25 cellular contexts compared by ENCODE assay signal in genomic region chr7:124667312-124667711, GRCh38.
DNase-seq lines count a peak whose midpoint lies in the region; ATAC-seq, FAIRE-seq and TF ChIP-seq lines count a peak whose summit lies in the region.
"Had no signal": no experiment of that assay in that cellular context is flagged by ENCODE, and none has a peak within 500 bp of the region (broad histone marks: within the 10 kb centered on the region; RNA-seq: fewer than 3 reads in every experiment).

No MANE protein-coding gene starts in this region.

- no peak overlapping the region for H3K4me2 ChIP-seq in HepG2 (ENCODE audit: low read depth, low read length)
- peak overlapping the region; percentile 3; the same call in 1 of the 2 replicates for H3K4me2 ChIP-seq in PC-3 (ENCODE audit: low read length)

- H3K9ac ChIP-seq in HepG2 (ENCODE audit: insufficient read depth, low read depth, low read length) (no peak overlapping the region), PC-3 (ENCODE audit: low read length) (no peak overlapping the region)

- BruUV-seq in HepG2 (replicated peaks; lab: Mats Ljungman, UMichigan) (no TSS peak), PC-3 (replicated peaks; lab: Mats Ljungman, UMichigan) (no TSS peak)

- H3K4me3 ChIP-seq in right lobe of liver: peak overlapping the region in 1 of 3 donors; percentile 13
- H3K4me3 ChIP-seq in HepG2 (replicated peaks in 1 of 3; ENCODE audit: insufficient read depth in 1 of 3, low read depth in 2 of 3, low read length in 3 of 3): no peak overlapping the region
- H3K4me3 ChIP-seq in PC-3 (ENCODE audit: low read length): no peak overlapping the region
- H3K4me3 ChIP-seq in heart right ventricle: no peak overlapping the region
- H3K4me3 ChIP-seq: ovary, testis had no signal

- intact Hi-C loops in right lobe of liver (cut with DNase I): no loop called here
- intact Hi-C loops in HepG2 (cut with micrococcal nuclease; ENCODE audit: unreplicated experiment): no loop called here
- intact Hi-C loops in PC-3 (cut with micrococcal nuclease): loop anchor here (5.0 kb wide), 2 partner anchors 345 to 495 kb away; no protein-coding TSS in a partner anchor
- intact Hi-C loops in heart right ventricle (cut with DNase I): no loop called here

- no peak overlapping the region for H2AFZ ChIP-seq in HepG2 (ENCODE audit: low read length)
- no peak overlapping the region for H2AFZ ChIP-seq in PC-3 (ENCODE audit: low read length)

- CTCF ChIA-PET in HepG2 (lab: Yijun Ruan, JAX; ENCODE audit: low intra/inter-chr PET ratio, low total read pairs): no interaction called here
- CTCF ChIA-PET in PC-3 (lab: Charles Lee): no interaction called here

- TF ChIP-seq POLR2A in right lobe of liver (IDR thresholded peaks at IDR 0.05): no peak
- TF ChIP-seq POLR2A in HepG2 (IDR thresholded peaks at IDR 0.05; ENCODE audit: insufficient read depth in 1 of 2, low read depth in 2 of 2, low read length in 2 of 2): no peak
- TF ChIP-seq POLR2A in erythroblast (IDR thresholded peaks at IDR 0.05; ENCODE audit: low read length): no peak

- TF ChIP-seq EP300 in HepG2 (IDR thresholded peaks at IDR 0.05; ENCODE audit: low read depth in 2 of 2, low read length in 2 of 2) (no peak), HepG2 (CRISPR knock-in tag; IDR thresholded peaks at IDR 0.05; ENCODE audit: borderline replicate concordance) (no peak)

- H3K9me2 ChIP-seq in PC-3 (replicated peaks; ENCODE audit: low read length): no peaks in the 10 kb centered on the region

- peaks cover 0 to 8% (median 0%) of the 10 kb centered on the region in 4 donors for H3K4me1 ChIP-seq in right lobe of liver
- no peaks in the 10 kb centered on the region for H3K4me1 ChIP-seq in HepG2 (ENCODE audit: insufficient read depth, low read length)
- peaks cover 13% of the 10 kb centered on the region for H3K4me1 ChIP-seq in PC-3 (ENCODE audit: insufficient read depth, low read length)
- H3K4me1 ChIP-seq in heart right ventricle: no peaks in the 10 kb centered on the region
- H3K4me1 ChIP-seq: testis had no signal

- POLR2A ChIA-PET in HepG2 (lab: Yijun Ruan, JAX) (no interaction called here), PC-3 (lab: Charles Lee; ENCODE audit: unreplicated experiment) (no interaction called here)

- no peaks in the 10 kb centered on the region for H3K9me3 ChIP-seq in right lobe of liver
- H3K9me3 ChIP-seq in HepG2 (ENCODE audit: low read length): no peaks in the 10 kb centered on the region
- H3K9me3 ChIP-seq in PC-3 (ENCODE audit: low read length): no peaks in the 10 kb centered on the region
- no peaks in the 10 kb centered on the region for H3K9me3 ChIP-seq in heart right ventricle
- H3K9me3 ChIP-seq: ovary, testis had no signal

- no peak for FAIRE-seq in HepG2 (lab: Jason Lieb, UNC)
- FAIRE-seq: endometrium had no signal

- H4K20me1 ChIP-seq in HepG2 (ENCODE audit: insufficient read depth, low read length): no peaks in the 10 kb centered on the region
- H4K20me1 ChIP-seq in PC-3 (ENCODE audit: low read length): no peaks in the 10 kb centered on the region

- TF ChIP-seq CTCF in right lobe of liver (IDR thresholded peaks at IDR 0.05) (no peak), HepG2 (CRISPR knock-in tag; IDR thresholded peaks at IDR 0.05) (no peak), PC-3 (conservative IDR thresholded peaks at IDR 0.05; ENCODE audit: low read depth, low read length) (no peak), heart right ventricle (IDR thresholded peaks at IDR 0.05) (no peak)

- H3K27me3 ChIP-seq in right lobe of liver (no peaks in the 10 kb centered on the region), HepG2 (ENCODE audit: control insufficient read depth in 1 of 2, insufficient read depth in 2 of 2, low read length in 2 of 2) (no peaks in the 10 kb centered on the region), PC-3 (ENCODE audit: low read length) (no peaks in the 10 kb centered on the region), heart right ventricle (no peaks in the 10 kb centered on the region)
- H3K27me3 ChIP-seq: ovary, testis had no signal

- H3K27ac ChIP-seq in right lobe of liver (no peak overlapping the region), HepG2 (ENCODE audit: extremely low read length, insufficient read depth, low read length) (no peak overlapping the region), PC-3 (ENCODE audit: low read length) (no peak overlapping the region), heart right ventricle (no peak overlapping the region)
- H3K27ac ChIP-seq: ovary, testis had no signal

- DNase-seq in right lobe of liver (no peak), HepG2 (ENCODE audit: low spot score) (no peak), PC-3 (no peak), iris pigment epithelial cell (ENCODE audit: low read depth) (peak; percentile 22), erythroblast (lab: John Stamatoyannopoulos, UW) (no peak), heart right ventricle (no peak)
- DNase-seq: ACHN; activated CD4-positive, alpha-beta T cell treated with anti-CD3 and anti-CD28 coated beads for 48 hours; activated naive CD8-positive, alpha-beta T cell treated with anti-CD3 and anti-CD28 coated beads, Interleukin-2, amount 10 ng/mL, durations not matched to agents 7 days and 5 days; cortex of kidney; GF-D8; hypothalamus; left cardiac atrium; natural killer cell; NCI-H1694; NCI-H446 treated with DMSO at 0.1 percent for 48 hours; ovary; stimulated activated CD4-positive, alpha-beta T cell treated with anti-CD3 and anti-CD28 coated beads, Interleukin-1b, Interleukin-23, amount 100 ng/mL, for 48 hours; T-cell; testis had no signal

- no peaks in the 10 kb centered on the region for H3F3A ChIP-seq in PC-3 (ENCODE audit: low read length, unreplicated experiment)

- WGBS in right lobe of liver (ENCODE audit: insufficient coverage, low coverage, low lambda C conversion rate, missing lambda C conversion rate): 12% methylated on average over 4 of the region's 4 CpGs
- 0% methylated on average over 4 of the region's 4 CpGs for WGBS in HepG2 (ENCODE audit: low lambda C conversion rate)
- 35 to 46% methylated on average over 4 of the region's 4 CpGs for WGBS in heart right ventricle, 2 donors

- H3K79me2 ChIP-seq in HepG2 (ENCODE audit: insufficient read depth, low read length): no peaks in the 10 kb centered on the region
- no peaks in the 10 kb centered on the region for H3K79me2 ChIP-seq in PC-3 (ENCODE audit: low read length)

- H3K36me3 ChIP-seq in right lobe of liver: no peaks in the 10 kb centered on the region
- H3K36me3 ChIP-seq in HepG2 (replicated peaks in 1 of 2; ENCODE audit: control insufficient read depth in 1 of 2, insufficient read depth in 2 of 2, low read length in 2 of 2): no peaks in the 10 kb centered on the region
- no peaks in the 10 kb centered on the region for H3K36me3 ChIP-seq in PC-3 (ENCODE audit: low read depth, low read length)
- no peaks in the 10 kb centered on the region for H3K36me3 ChIP-seq in heart right ventricle
- H3K36me3 ChIP-seq: ovary had no signal

- in situ Hi-C loops in HepG2 (cut with HindIII; ENCODE audit: extremely low pct_ligation_motif_present, low pct_unique_long_range_greater_than_20kb): no loop called here

- no peak for TF ChIP-seq RAD21 in HepG2 (CRISPR knock-in tag; IDR thresholded peaks at IDR 0.05)

- ATAC-seq in right lobe of liver: peak in 3 of 4 donors; percentile 54 to 74 (median 55)
- no peak for ATAC-seq in HepG2
- no peak for ATAC-seq in PC-3
- no peak for ATAC-seq in heart right ventricle
- no peak for ATAC-seq in GM21717 (IDR thresholded peaks at IDR 0.05; ENCODE audit: unreplicated experiment)
- ATAC-seq in HG03469 (IDR thresholded peaks at IDR 0.05; ENCODE audit: unreplicated experiment): no peak
- ATAC-seq: activated T-helper 17 cell treated with anti-CD3 and anti-CD28 coated beads, Interleukin-2, amount 50 U/mL, for 72 hours; natural killer cell; stimulated activated memory B cell treated with anti-CD40 and anti-IgM and Interleukin-4, amounts not matched to agents 10 μg/mL and 1 μg/mL and 100 μg/mL, for 72 hours; T-cell had no signal

TF ChIP-seq in HepG2, 621 proteins besides CTCF, POLR2A, EP300 and RAD21 (continues in another document):
- no peak for TF ChIP-seq DRAP1 (CRISPR knock-in tag; IDR thresholded peaks at IDR 0.05)
- TF ChIP-seq STAG1 (CRISPR knock-in tag; IDR thresholded peaks at IDR 0.05): no peak
- no peak for TF ChIP-seq ZBTB21 (CRISPR knock-in tag; IDR thresholded peaks at IDR 0.05)
- TF ChIP-seq SMC3 (IDR thresholded peaks at IDR 0.05; ENCODE audit: low read length): no peak
- TF ChIP-seq NFKB2 (CRISPR knock-in tag; IDR thresholded peaks at IDR 0.05; ENCODE audit: borderline replicate concordance): no peak
- TF ChIP-seq GABPA (IDR thresholded peaks at IDR 0.05; ENCODE audit: low read depth, low read length): no peak
- TF ChIP-seq GABPA (CRISPR knock-in tag; IDR thresholded peaks at IDR 0.05; ENCODE audit: low read depth): no peak
- TF ChIP-seq ZNF362 (CRISPR knock-in tag; IDR thresholded peaks at IDR 0.05; ENCODE audit: borderline replicate concordance): no peak
- no peak for TF ChIP-seq TRIM22 (IDR thresholded peaks at IDR 0.05)

Comparison
In these comparisons a context has a peak if more than half of its experiments do, and no peak if none do; other contexts are left out.
1. ATAC-seq: peak in right lobe of liver (3 of 4); none in HepG2 (single experiment), PC-3 (single experiment), heart right ventricle (0 of 8), GM21717 (single experiment) and HG03469 (single experiment).